18 cellular contexts compared by ENCODE assay signal in genomic region chr17:48883171-48883570, GRCh38. TPM values are rescaled to one million over a fixed set of nuclear protein-coding genes. Genes with fewer than 3 reads are reported as not detected.
DNase-seq lines count a peak whose midpoint lies in the region; ATAC-seq and TF ChIP-seq lines count a peak whose summit lies in the region.
"Had no signal": no experiment of that assay in that cellular context is flagged by ENCODE, and none has a peak within 500 bp of the region (broad histone marks: within the 10 kb centered on the region; RNA-seq: fewer than 3 reads in every experiment).

No MANE protein-coding gene starts in this region.

- POLR2A ChIA-PET in IMR-90 (lab: Charles Lee; ENCODE audit: unreplicated experiment), result no interaction called here

- BruUV-seq in IMR-90 (replicated peaks; lab: Mats Ljungman, UMichigan), result no TSS peak

- H3K9me1 ChIP-seq in IMR-90 (ENCODE audit: insufficient read depth, low read length), result no peaks in the 10 kb centered on the region

- H3K4me2 ChIP-seq in IMR-90 (ENCODE audit: low read depth, low read length), result no peak overlapping the region

- H3K9me3 ChIP-seq in IMR-90 (ENCODE audit: control insufficient read depth, insufficient read depth, low read length), result no peaks in the 10 kb centered on the region
- no peaks in the 10 kb centered on the region for H3K9me3 ChIP-seq in SK-N-MC (ENCODE audit: low read depth, low read length)
- H3K9me3 ChIP-seq: SJSA1 had no signal

- no peak overlapping the region for H3K56ac ChIP-seq in IMR-90 (ENCODE audit: extremely low read depth, insufficient read depth, low read length)

- DNase-seq in IMR-90, result no peak
- no peak for DNase-seq in SK-N-MC (ENCODE audit: low read depth, low spot score)
- DNase-seq in kidney epithelial cell (ENCODE audit: low read depth), result peak; percentile 31
- peak; percentile 88 for DNase-seq in renal cortical epithelial cell (ENCODE audit: low read depth)
- no peak for DNase-seq in GDM1 (lab: John Stamatoyannopoulos, UW)
- DNase-seq in stimulated activated CD4-positive, alpha-beta T cell treated with anti-CD3 and anti-CD28 coated beads, Interleukin-4, amount 100 ng/mL, for 1 hour, result no peak
- no peak for DNase-seq in NK-92 (lab: John Stamatoyannopoulos, UW; ENCODE audit: unreplicated experiment)
- DNase-seq: CD4-positive, CD25-positive, alpha-beta regulatory T cell; DMS79; NCI-H1092; NCI-H1436; NCI-H2029; NCI-H226; NCI-H510A treated with DMSO at 0.1 percent for 48 hours; NCI-H748 treated with DMSO at 0.1 percent for 48 hours; SW 1271 had no signal

- H4K5ac ChIP-seq in IMR-90 (ENCODE audit: low read depth, low read length), result no peak overlapping the region

- H3K4me1 ChIP-seq in IMR-90 (ENCODE audit: control insufficient read depth, insufficient read depth, low read length), result no peaks in the 10 kb centered on the region

- H3K27me3 ChIP-seq in IMR-90 (ENCODE audit: control insufficient read depth, insufficient read depth, low read length), result no peaks in the 10 kb centered on the region; the same call in 1 of the 2 replicates
- no peaks in the 10 kb centered on the region for H3K27me3 ChIP-seq in kidney epithelial cell (ENCODE audit: control insufficient read depth, insufficient read depth, low read length)
- H3K27me3 ChIP-seq: SJSA1 had no signal

- dilution Hi-C loops in IMR-90 (cut with HindIII; ENCODE audit: low sequenced_read_pairs, unreplicated experiment), result no loop called here

- TF ChIP-seq RAD21 in IMR-90 (IDR thresholded peaks at IDR 0.05; ENCODE audit: low read length), result no peak

- H2BK5ac ChIP-seq in IMR-90 (ENCODE audit: low read depth, low read length, poor library complexity, severe bottlenecking), result no peak overlapping the region

- in situ Hi-C loops in IMR-90 (cut with MboI; ENCODE audit: low sequenced_read_pairs), result loop anchor here (5.0 kb wide), 1 partner anchor 156 kb away; the partner anchor contains the start of gene HOXB13

- peak overlapping the region; percentile 26 for H2AFZ ChIP-seq in IMR-90 (replicated peaks; ENCODE audit: low read length, poor library complexity)

- H3K9ac ChIP-seq in IMR-90 (ENCODE audit: low read depth, low read length) (no peak overlapping the region), SK-N-MC (ENCODE audit: insufficient read length) (no peak overlapping the region)

- 58% methylated on average over 7 of the region's 10 CpGs; no CpG with 5 or more reads in 1 of the 2 experiments for WGBS in IMR-90 (ENCODE audit: extremely low coverage in 2 of 2, insufficient read length in 1 of 2), 2 experiments

- no peak overlapping the region for H2BK15ac ChIP-seq in IMR-90 (ENCODE audit: low read depth, low read length)

- H4K8ac ChIP-seq in IMR-90 (ENCODE audit: low read depth in 2 of 2, low read length in 2 of 2), result no peak overlapping the region

- no peak for TF ChIP-seq CTCF in IMR-90 (conservative IDR thresholded peaks at IDR 0.05; ENCODE audit: low read depth, low read length)
- TF ChIP-seq CTCF in kidney epithelial cell (IDR thresholded peaks at IDR 0.05; ENCODE audit: insufficient read depth, low read length, poor library complexity, severe bottlenecking), result no peak

- no peak overlapping the region for H2AK5ac ChIP-seq in IMR-90 (ENCODE audit: low read depth, low read length)

- H4K20me1 ChIP-seq in IMR-90 (ENCODE audit: insufficient read depth, low read length), result no peaks in the 10 kb centered on the region

- H2BK20ac ChIP-seq in IMR-90 (ENCODE audit: low read depth, low read length), result no peak overlapping the region

- H3K4ac ChIP-seq in IMR-90 (ENCODE audit: low read depth, low read length), result no peak overlapping the region

- no peak for TF ChIP-seq POLR2A in IMR-90 (IDR thresholded peaks at IDR 0.05; ENCODE audit: low read depth, low read length)

- H3K27ac ChIP-seq in IMR-90 (ENCODE audit: insufficient read depth, low read length) (no peak overlapping the region), SK-N-MC (0 out of 2 replicates have a peak overlapping the region, but pooled peaks have one; percentile 74)
- H3K27ac ChIP-seq: SJSA1 had no signal

- no peak overlapping the region for H3K14ac ChIP-seq in IMR-90 (replicated peaks; ENCODE audit: low read depth, low read length)

- H3K23ac ChIP-seq in IMR-90 (ENCODE audit: low read depth, low read length), result no peak overlapping the region

- H3K4me3 ChIP-seq in IMR-90 (ENCODE audit: insufficient read depth, low read depth, low read length), result no peak overlapping the region
- no peak overlapping the region for H3K4me3 ChIP-seq in SK-N-MC
- no peak overlapping the region for H3K4me3 ChIP-seq in kidney epithelial cell (ENCODE audit: low read depth, low read length)
- H3K4me3 ChIP-seq: SJSA1 had no signal

- H3K79me1 ChIP-seq in IMR-90 (ENCODE audit: low read depth in 1 of 2, low read length in 2 of 2), result no peaks in the 10 kb centered on the region

- H2AK9ac ChIP-seq in IMR-90 (replicated peaks; ENCODE audit: low read depth, low read length, poor library complexity), result peak overlapping the region; percentile 1

- CTCF ChIA-PET in IMR-90 (lab: Yijun Ruan, JAX), result interaction anchor here (0.6 kb wide), 1 partner anchor 666 kb away, joined by 3 read pairs; no protein-coding TSS in a partner anchor

- H2BK120ac ChIP-seq in IMR-90 (ENCODE audit: low read depth, low read length), result no peak overlapping the region

- no peak overlapping the region for H4K91ac ChIP-seq in IMR-90 (ENCODE audit: insufficient read depth, low read depth, low read length)

- H3K36me3 ChIP-seq in IMR-90 (ENCODE audit: control insufficient read depth, insufficient read depth, low read length) (no peaks in the 10 kb centered on the region), SK-N-MC (ENCODE audit: insufficient read depth, low read length) (no peaks in the 10 kb centered on the region), kidney epithelial cell (ENCODE audit: control insufficient read depth, insufficient read depth, low read length) (no peaks in the 10 kb centered on the region)
- H3K36me3 ChIP-seq: SJSA1 had no signal

- H3K18ac ChIP-seq in IMR-90 (ENCODE audit: low read depth, low read length), result no peak overlapping the region

- no peak for ATAC-seq in IMR-90 (ENCODE audit: low read depth)
- ATAC-seq: Right ventricle myocardium inferior had no signal

- intact Hi-C loops in IMR-90 (cut with micrococcal nuclease), result no loop called here

TF ChIP-seq in IMR-90, 13 proteins besides CTCF, POLR2A, EP300 and RAD21:
- TF ChIP-seq SMC3 (IDR thresholded peaks at IDR 0.05; ENCODE audit: low read depth, low read length) (no peak), CEBPB (IDR thresholded peaks at IDR 0.05; ENCODE audit: low read depth, low read length) (no peak), RFX5 (IDR thresholded peaks at IDR 0.05; ENCODE audit: low read depth, low read length) (no peak)

RNA-seq across cellular contexts. Expression of gene ATP5MC1, which starts 9.4 kb away (rescaled TPM):
- total RNA-seq in IMR-90 (2012; rRNA removed) (133 and 135 TPM in 2 replicates), kidney epithelial cell (45.9 and 71.1 TPM in 2 replicates), renal cortical epithelial cell (32.4 and 55.9 TPM in 2 replicates)
- 366 and 371 TPM in 2 replicates for polyA plus RNA-seq in IMR-90 (2012; rRNA removed)
- 488 and 497 TPM in 2 replicates for polyA plus RNA-seq in IMR-90 (2012; cell fraction: cytosol; rRNA removed)
- 139 and 201 TPM in 2 replicates for polyA plus RNA-seq in IMR-90 (2012; cell fraction: nucleus; rRNA removed; ENCODE audit: low replicate concordance)

RNA-seq across cellular contexts. Expression of gene UBE2Z, which starts 25.0 kb away (rescaled TPM):
- total RNA-seq in IMR-90 (2012; rRNA removed), result 68.5 and 76.1 TPM in 2 replicates
- polyA plus RNA-seq in IMR-90 (2012; rRNA removed), result 119 and 126 TPM in 2 replicates
- polyA plus RNA-seq in IMR-90 (2012; cell fraction: cytosol; rRNA removed), result 61.5 and 94.0 TPM in 2 replicates
- 53.9 and 148 TPM in 2 replicates for polyA plus RNA-seq in IMR-90 (2012; cell fraction: nucleus; rRNA removed; ENCODE audit: low replicate concordance)
- 118 and 119 TPM in 2 replicates for total RNA-seq in kidney epithelial cell
- 71.5 and 97.1 TPM in 2 replicates for total RNA-seq in renal cortical epithelial cell

RNA-seq across cellular contexts. Expression of gene CALCOCO2, which starts 52.3 kb away (rescaled TPM):
- total RNA-seq in IMR-90 (2012; rRNA removed) (32.2 and 53.4 TPM in 2 replicates), kidney epithelial cell (33.3 and 45.1 TPM in 2 replicates), renal cortical epithelial cell (32.8 and 62.6 TPM in 2 replicates)
- polyA plus RNA-seq in IMR-90 (2012; rRNA removed), result 31.1 and 35.9 TPM in 2 replicates
- 6.7 and 15.7 TPM in 2 replicates for polyA plus RNA-seq in IMR-90 (2012; cell fraction: cytosol; rRNA removed)
- polyA plus RNA-seq in IMR-90 (2012; cell fraction: nucleus; rRNA removed; ENCODE audit: low replicate concordance), result 7.9 and 49.3 TPM in 2 replicates

Comparison
In these comparisons a context has a peak if more than half of its experiments do, and no peak if none do; other contexts are left out.
1. DNase-seq: peak in kidney epithelial cell (single experiment) and renal cortical epithelial cell (single experiment); none in IMR-90 (single experiment), SK-N-MC (single experiment), GDM1 (single experiment), stimulated activated CD4-positive, alpha-beta T cell treated with anti-CD3 and anti-CD28 coated beads, Interleukin-4, amount 100 ng/mL, for 1 hour (single experiment) and NK-92 (single experiment).